9 cellular contexts compared by ENCODE assay signal in the genomic region with DNA sequence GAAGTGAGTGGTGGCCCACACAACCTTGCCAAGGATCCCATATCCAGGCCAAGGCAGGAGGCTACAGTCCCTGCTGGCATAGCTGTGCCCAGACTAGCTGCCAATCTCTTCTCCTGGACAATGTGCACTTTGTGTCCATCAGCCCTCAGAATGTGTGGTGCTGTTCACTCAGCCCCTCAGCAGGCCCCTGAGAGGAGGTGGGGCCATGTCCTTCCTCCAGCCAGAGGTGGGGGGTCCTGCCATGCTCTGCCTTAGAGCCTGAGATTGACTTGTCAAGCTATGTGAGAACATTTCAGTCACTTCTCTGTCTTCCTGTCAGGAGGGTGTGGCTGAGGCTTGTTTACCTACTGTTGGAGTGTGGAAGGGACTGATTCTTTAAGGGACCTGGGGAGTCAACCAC. TPM values are rescaled to one million over a fixed set of nuclear protein-coding genes. Genes with fewer than 3 reads are reported as not detected.
DNase-seq lines count a peak whose midpoint lies in the region; ATAC-seq and TF ChIP-seq lines count a peak whose summit lies in the region.
"Had no signal": no experiment of that assay in that cellular context is flagged by ENCODE, and none has a peak within 500 bp of the region (broad histone marks: within the 10 kb centered on the region; RNA-seq: fewer than 3 reads in every experiment).

No MANE protein-coding gene starts in this region.

- DNase-seq in activated CD4-positive, alpha-beta T cell treated with anti-CD3 and anti-CD28 coated beads for 36 hours = no peak
- no peak for DNase-seq in activated CD4-positive, alpha-beta T cell treated with anti-CD3 and anti-CD28 coated beads, Interleukin-2, amount 50 U/mL, for 4 hours
- DNase-seq in PC-9 = peak in 1 of 2 experiments; percentile 35
- DNase-seq in head of caudate nucleus = peak in 35 of 42 donors; percentile 14 to 73 (median 45)
- no peak for DNase-seq in HuH-7.5 (ENCODE audit: low spot score)
- DNase-seq in stimulated activated CD4-positive, alpha-beta T cell treated with anti-CD3 and anti-CD28 coated beads, Interleukin-4, amount 100 ng/mL, for 24 hours = no peak
- no peak for DNase-seq in neural progenitor cell (ENCODE audit: low spot score)

- no peaks in the 10 kb centered on the region for H4K20me1 ChIP-seq in PC-9 (ENCODE audit: insufficient read depth)
- H4K20me1 ChIP-seq in neural progenitor cell (ENCODE audit: low read depth) = no peaks in the 10 kb centered on the region

- POLR2A ChIA-PET in activated CD4-positive, alpha-beta T cell treated with anti-CD3 and anti-CD28 coated beads for 36 hours (lab: Charles Lee) = interaction anchor here (1.2 kb wide), 1 partner anchor 9 kb away, joined by 4 read pairs; no protein-coding TSS in a partner anchor
- POLR2A ChIA-PET in PC-9 (lab: Charles Lee; ENCODE audit: unreplicated experiment) = interaction anchor here (0.6 kb wide), 1 partner anchor 19 kb away, joined by 3 read pairs; no protein-coding TSS in a partner anchor

- H3K79me2 ChIP-seq in PC-9 (ENCODE audit: low read depth) (no peaks in the 10 kb centered on the region), neural progenitor cell (ENCODE audit: low read depth) (no peaks in the 10 kb centered on the region)

- H3K27ac Mint-ChIP-seq in activated CD4-positive, alpha-beta T cell treated with anti-CD3 and anti-CD28 coated beads for 36 hours = peak overlapping the region; percentile 89
- peak overlapping the region; percentile 85 for H3K27ac Mint-ChIP-seq in stimulated activated memory B cell treated with anti-CD40 and anti-IgM and Interleukin-4, amounts not matched to agents 10 μg/mL and 1 μg/mL and 100 μg/mL, for 72 hours
- no peak overlapping the region for H3K27ac Mint-ChIP-seq in neural progenitor cell

- no peaks in the 10 kb centered on the region for H3K36me3 Mint-ChIP-seq in activated CD4-positive, alpha-beta T cell treated with anti-CD3 and anti-CD28 coated beads for 36 hours (ENCODE audit: low read depth)
- peaks cover 28% of the 10 kb centered on the region for H3K36me3 Mint-ChIP-seq in stimulated activated memory B cell treated with anti-CD40 and anti-IgM and Interleukin-4, amounts not matched to agents 10 μg/mL and 1 μg/mL and 100 μg/mL, for 72 hours
- H3K36me3 Mint-ChIP-seq in neural progenitor cell = no peaks in the 10 kb centered on the region

- no peaks in the 10 kb centered on the region for H3K27me3 Mint-ChIP-seq in activated CD4-positive, alpha-beta T cell treated with anti-CD3 and anti-CD28 coated beads for 36 hours
- no peaks in the 10 kb centered on the region for H3K27me3 Mint-ChIP-seq in stimulated activated memory B cell treated with anti-CD40 and anti-IgM and Interleukin-4, amounts not matched to agents 10 μg/mL and 1 μg/mL and 100 μg/mL, for 72 hours
- H3K27me3 Mint-ChIP-seq in neural progenitor cell (ENCODE audit: insufficient read depth, low read depth) = peaks cover 14% of the 10 kb centered on the region

- peaks cover 6% of the 10 kb centered on the region; the same call in 1 of the 2 replicates for H3F3A ChIP-seq in PC-9 (ENCODE audit: insufficient read depth, low read depth)
- H3F3A ChIP-seq in neural progenitor cell (ENCODE audit: low read depth) = no peaks in the 10 kb centered on the region

- no peak for TF ChIP-seq CTCF in PC-9 (conservative IDR thresholded peaks at IDR 0.05)
- TF ChIP-seq CTCF in neural progenitor cell (IDR thresholded peaks at IDR 0.05) = no peak

- H3K9me3 ChIP-seq in PC-9 (ENCODE audit: insufficient read depth, low read depth) (no peaks in the 10 kb centered on the region), neural progenitor cell (ENCODE audit: low read depth) (no peaks in the 10 kb centered on the region)

- H3K27ac ChIP-seq in PC-9 (peak overlapping the region; percentile 82), neural progenitor cell (no peak overlapping the region)

- peak overlapping the region; percentile 72 for H3K4me2 ChIP-seq in PC-9
- H3K4me2 ChIP-seq in neural progenitor cell = no peak overlapping the region

- no peaks in the 10 kb centered on the region for H3K27me3 ChIP-seq in PC-9 (ENCODE audit: insufficient read depth, low read depth)
- no peaks in the 10 kb centered on the region for H3K27me3 ChIP-seq in neural progenitor cell

- H3K9me2 ChIP-seq in PC-9 (ENCODE audit: insufficient read depth) = no peaks in the 10 kb centered on the region

- H3K4me1 ChIP-seq in PC-9 (replicated peaks; ENCODE audit: insufficient read depth) = peaks cover 32% of the 10 kb centered on the region
- no peaks in the 10 kb centered on the region for H3K4me1 ChIP-seq in neural progenitor cell

- no peak for ATAC-seq in activated CD4-positive, alpha-beta T cell treated with anti-CD3 and anti-CD28 coated beads for 36 hours
- no peak for ATAC-seq in stimulated activated memory B cell treated with anti-CD40 and anti-IgM and Interleukin-4, amounts not matched to agents 10 μg/mL and 1 μg/mL and 100 μg/mL, for 72 hours
- ATAC-seq: HCT116 had no signal

- peaks cover 49% of the 10 kb centered on the region for H3K4me1 Mint-ChIP-seq in activated CD4-positive, alpha-beta T cell treated with anti-CD3 and anti-CD28 coated beads for 36 hours
- H3K4me1 Mint-ChIP-seq in stimulated activated memory B cell treated with anti-CD40 and anti-IgM and Interleukin-4, amounts not matched to agents 10 μg/mL and 1 μg/mL and 100 μg/mL, for 72 hours = peaks cover 54% of the 10 kb centered on the region
- H3K4me1 Mint-ChIP-seq in neural progenitor cell = peaks cover 24% of the 10 kb centered on the region

- H3K4me3 ChIP-seq in PC-9 (peak overlapping the region; percentile 37; the same call in 1 of the 2 replicates), neural progenitor cell (no peak overlapping the region)

- CTCF ChIA-PET in activated CD4-positive, alpha-beta T cell treated with anti-CD3 and anti-CD28 coated beads for 36 hours (lab: Charles Lee) = interaction anchor here (0.9 to 2.4 kb wide), 3 partner anchors 9 to 96 kb away, joined by 4 to 15 read pairs (median 4); no protein-coding TSS in a partner anchor
- CTCF ChIA-PET in PC-9 (lab: Charles Lee) = no interaction called here

- no peak overlapping the region for H3K9ac ChIP-seq in neural progenitor cell

- H3K9me3 Mint-ChIP-seq in activated CD4-positive, alpha-beta T cell treated with anti-CD3 and anti-CD28 coated beads for 36 hours (ENCODE audit: low read depth) = no peaks in the 10 kb centered on the region
- H3K9me3 Mint-ChIP-seq in stimulated activated memory B cell treated with anti-CD40 and anti-IgM and Interleukin-4, amounts not matched to agents 10 μg/mL and 1 μg/mL and 100 μg/mL, for 72 hours = no peaks in the 10 kb centered on the region
- no peaks in the 10 kb centered on the region for H3K9me3 Mint-ChIP-seq in neural progenitor cell

- H3K4me3 Mint-ChIP-seq in activated CD4-positive, alpha-beta T cell treated with anti-CD3 and anti-CD28 coated beads for 36 hours = peak overlapping the region; percentile 62
- H3K4me3 Mint-ChIP-seq in stimulated activated memory B cell treated with anti-CD40 and anti-IgM and Interleukin-4, amounts not matched to agents 10 μg/mL and 1 μg/mL and 100 μg/mL, for 72 hours = peak overlapping the region; percentile 87
- no peak overlapping the region for H3K4me3 Mint-ChIP-seq in neural progenitor cell

- intact Hi-C loops in activated CD4-positive, alpha-beta T cell treated with anti-CD3 and anti-CD28 coated beads for 36 hours (cut with DNase I, micrococcal nuclease) = loop anchor here in 1 of 2 experiments (1.0 kb wide), 1 partner anchor 15 kb away; no protein-coding TSS in a partner anchor
- intact Hi-C loops in PC-9 (cut with micrococcal nuclease; ENCODE audit: unreplicated experiment) = no loop called here
- intact Hi-C loops in head of caudate nucleus (cut with DNase I) = no loop called here

- no peaks in the 10 kb centered on the region for H3K36me3 ChIP-seq in PC-9 (ENCODE audit: low read depth)
- no peaks in the 10 kb centered on the region for H3K36me3 ChIP-seq in neural progenitor cell

- no peak overlapping the region for H2AFZ ChIP-seq in PC-9
- no peak overlapping the region for H2AFZ ChIP-seq in neural progenitor cell (replicated peaks)

- BruUV-seq in PC-9 (replicated peaks; lab: Mats Ljungman, UMichigan) = TSS peak; percentile 31

RNA-seq across cellular contexts. Expression of a gene that starts 1.4 kb away (rescaled TPM):
- total RNA-seq in activated CD4-positive, alpha-beta T cell treated with anti-CD3 and anti-CD28 coated beads for 36 hours = 1 to 10 TPM; 8.7 to 9.0 TPM
- total RNA-seq in PC-9 (2021) (54.3 and 65.5 TPM in 2 replicates), neural progenitor cell (ENCODE audit: low replicate concordance) (not detected in 2 replicates)

RNA-seq across cellular contexts. Expression of a gene that starts 46.8 kb away (rescaled TPM):
- total RNA-seq in activated CD4-positive, alpha-beta T cell treated with anti-CD3 and anti-CD28 coated beads for 36 hours = 100 to 1,000 TPM; 115 to 165 TPM
- total RNA-seq in PC-9 (2021) (143 and 150 TPM in 2 replicates), neural progenitor cell (ENCODE audit: low replicate concordance) (90.1 and 131 TPM in 2 replicates)

Comparison
In these comparisons a context has a peak if more than half of its experiments do, and no peak if none do; other contexts are left out.
1. DNase-seq: peak in head of caudate nucleus (35 of 42); none in activated CD4-positive, alpha-beta T cell treated with anti-CD3 and anti-CD28 coated beads for 36 hours (single experiment), activated CD4-positive, alpha-beta T cell treated with anti-CD3 and anti-CD28 coated beads, Interleukin-2, amount 50 U/mL, for 4 hours (0 of 2), HuH-7.5 (single experiment), stimulated activated CD4-positive, alpha-beta T cell treated with anti-CD3 and anti-CD28 coated beads, Interleukin-4, amount 100 ng/mL, for 24 hours (single experiment) and neural progenitor cell (single experiment).